ENCODE assay signal across 13 cellular contexts in genomic region chr6:135852775-135853174, GRCh38. TPM values are rescaled to one million over a fixed set of nuclear protein-coding genes. Genes with fewer than 3 reads are reported as not detected.
DNase-seq lines count a peak whose midpoint lies in the region; ATAC-seq and TF ChIP-seq lines count a peak whose summit lies in the region.
"Had no signal": no experiment of that assay in that cellular context is flagged by ENCODE, and none has a peak within 500 bp of the region (broad histone marks: within the 10 kb centered on the region; RNA-seq: fewer than 3 reads in every experiment).

No MANE protein-coding gene starts in this region.

- intact Hi-C loops in ovary (cut with DNase I), result no loop called here

- 12 to 21% (median 16%) methylated on average over 1 of the region's 1 CpG for WGBS in ovary, 3 donors

- POLR2A ChIA-PET in AG04450 (lab: Yijun Ruan, JAX), result interaction anchor here (0.7 to 1.3 kb wide), 2 partner anchors 83 to 918 kb away, joined by 3 read pairs; no protein-coding TSS in a partner anchor

- H3K27me3 ChIP-seq in AG04450 (ENCODE audit: control insufficient read depth, insufficient read depth, low read length) (no peaks in the 10 kb centered on the region), ovary (no peaks in the 10 kb centered on the region)

- TF ChIP-seq POLR2A in ovary (IDR thresholded peaks at IDR 0.05), result no peak

- H3K36me3 ChIP-seq in ovary, result no peaks in the 10 kb centered on the region

- TF ChIP-seq EP300 in ovary (IDR thresholded peaks at IDR 0.05), result no peak

- no peak for TF ChIP-seq CTCF in AG04450 (IDR thresholded peaks at IDR 0.05; ENCODE audit: low read depth, low read length)
- TF ChIP-seq CTCF in fibroblast of mammary gland (conservative IDR thresholded peaks at IDR 0.05; ENCODE audit: control insufficient read depth, insufficient read depth, low read depth, low read length), result no peak
- TF ChIP-seq CTCF in ovary (IDR thresholded peaks at IDR 0.05), result no peak

- H3K27ac ChIP-seq in AG04450 (ENCODE audit: low read depth, low read length) (no peak overlapping the region), ovary (no peak overlapping the region)
- H3K27ac ChIP-seq: epithelial cell of prostate had no signal

- H3K9me3 ChIP-seq in AG04450 (ENCODE audit: control insufficient read depth, insufficient read depth, low read length) (no peaks in the 10 kb centered on the region), ovary (no peaks in the 10 kb centered on the region)

- ATAC-seq in SK-N-SH treated with all-trans-retinoic acid at 6 μM for 48 hours (peak; percentile 5; the same call in 1 of the 3 replicates), GM19328 (IDR thresholded peaks at IDR 0.05; ENCODE audit: unreplicated experiment) (no peak)

- DNase-seq in AG04450 (ENCODE audit: low read depth, low spot score) (no peak), fibroblast of mammary gland (ENCODE audit: low read depth) (peak; percentile 35), ovary (no peak), LoVo (ENCODE audit: low spot score) (no peak), GM03348 (ENCODE audit: low spot score) (no peak), NCI-H524 (lab: John Stamatoyannopoulos, UW) (no peak)
- DNase-seq: COR-L47, NCI-H1694 treated with DMSO at 0.1 percent for 48 hours, occipital lobe, SW 1271 had no signal

- H3K4me3 ChIP-seq in AG04450 (ENCODE audit: low read depth, low read length) (peak overlapping the region; percentile 68), fibroblast of mammary gland (ENCODE audit: control insufficient read depth, low read depth, low read length) (peak overlapping the region; percentile 65), ovary (peak overlapping the region; percentile 16)

- CTCF ChIA-PET in AG04450 (lab: Charles Lee), result interaction anchor here (0.7 to 2.2 kb wide), 8 partner anchors 12 to 374 kb away, joined by 3 to 11 read pairs (median 4); no protein-coding TSS in a partner anchor

- H3K4me1 ChIP-seq in ovary (ENCODE audit: insufficient read depth), result peaks cover 7% of the 10 kb centered on the region

TF ChIP-seq in SK-N-SH treated with all-trans-retinoic acid at 6 μM for 48 hours, 23 proteins besides CTCF, POLR2A, EP300 and RAD21:
- TF ChIP-seq ZFP3 (CRISPR knock-in tag; IDR thresholded peaks at IDR 0.05), result no peak
- TF ChIP-seq SNAI2 (CRISPR knock-in tag; IDR thresholded peaks at IDR 0.05), result no peak
- no peak for TF ChIP-seq CSDC2 (CRISPR knock-in tag; IDR thresholded peaks at IDR 0.05)
- no peak for TF ChIP-seq ARNTL (CRISPR knock-in tag; IDR thresholded peaks at IDR 0.05; ENCODE audit: borderline replicate concordance, low read depth)
- TF ChIP-seq ZFP30 (CRISPR knock-in tag; IDR thresholded peaks at IDR 0.05), result no peak

RNA-seq across cellular contexts. Expression of gene PDE7B, which starts 1.3 kb away (rescaled TPM):
- polyA plus RNA-seq in AG04450 (2011; rRNA removed) (17.4 and 17.5 TPM in 2 replicates), ovary (10 to 100 TPM; 11.6 to 14.9 TPM)
- 29.4 and 31.0 TPM in 2 replicates for polyA minus RNA-seq in AG04450 (2011; rRNA and poly(A)+ RNA removed)
- total RNA-seq in ovary, result 10 to 100 TPM; 17.4 to 62.7 (median 25.5) TPM

Comparison
In these comparisons a context has a peak if more than half of its experiments do, and no peak if none do; other contexts are left out.
1. H3K4me3 ChIP-seq: peak in every context shown above with its lines; median percentile 68 in AG04450; 65 in fibroblast of mammary gland; 16 in ovary.